Comparison of ENCODE assay signal across 8 cellular contexts in genomic region chr12:121537814-121538698, GRCh38. TPM values are rescaled to one million over a fixed set of nuclear protein-coding genes. Genes with fewer than 3 reads are reported as not detected.
DNase-seq lines count a peak whose midpoint lies in the region; ATAC-seq and TF ChIP-seq lines count a peak whose summit lies in the region.

No MANE protein-coding gene starts in this region.

- no peaks in the 10 kb centered on the region for H3K27me3 ChIP-seq in MG63
- H3K27me3 ChIP-seq in cardiac muscle cell: no peaks in the 10 kb centered on the region

- H3K4me3 ChIP-seq in MG63 (peak overlapping the region; percentile 24), cardiac muscle cell (peak overlapping the region; percentile 23), retinal pigment epithelial cell (ENCODE audit: low read length) (peak overlapping the region; percentile 51)

- DNase-seq in GM03348 (ENCODE audit: low spot score) (peak; percentile 68), MG63 (no peak), activated gamma-delta T cell (lab: John Stamatoyannopoulos, UW) (peak; percentile 50), cardiac muscle cell (ENCODE audit: low read depth in 1 of 2, low spot score in 1 of 2) (peak in 1 of 2 donors; percentile 52), retinal pigment epithelial cell (ENCODE audit: low read depth) (no peak), Ammon's horn (ENCODE audit: low spot score) (no peak), OCI-M2 (lab: John Stamatoyannopoulos, UW; ENCODE audit: unreplicated experiment) (no peak)

- peaks cover 22% of the 10 kb centered on the region for H3K4me1 ChIP-seq in cardiac muscle cell (ENCODE audit: low read depth)

- no peak for TF ChIP-seq CTCF in cardiac muscle cell (IDR thresholded peaks at IDR 0.05; ENCODE audit: low read depth, low read length)
- no peak for TF ChIP-seq CTCF in retinal pigment epithelial cell (conservative IDR thresholded peaks at IDR 0.05; ENCODE audit: low read depth, low read length)

- H3K36me3 ChIP-seq in MG63: no peaks in the 10 kb centered on the region
- peaks cover 4% of the 10 kb centered on the region for H3K36me3 ChIP-seq in cardiac muscle cell

- H3K27ac ChIP-seq in cardiac muscle cell: peak overlapping the region; percentile 94

- peak; percentile 0 for ATAC-seq in GM21717 (IDR thresholded peaks at IDR 0.05; ENCODE audit: unreplicated experiment)

- H3K9me3 ChIP-seq in MG63: no peaks in the 10 kb centered on the region
- H3K9me3 ChIP-seq in cardiac muscle cell (ENCODE audit: low read depth): no peaks in the 10 kb centered on the region

RNA-seq across cellular contexts. Expression of gene KDM2B, which starts 42.8 kb away (rescaled TPM):
- 18.1 and 30.1 TPM in 2 replicates for total RNA-seq in MG63 (2014; rRNA removed; shearing (Covaris generic); ENCODE audit: low replicate concordance)
- 70.5 and 82.1 TPM in 2 replicates for total RNA-seq in cardiac muscle cell
- 30.8 and 35.8 TPM in 2 replicates for polyA plus RNA-seq in cardiac muscle cell

Comparison
In these comparisons a context has a peak if more than half of its experiments do, and no peak if none do; other contexts are left out.
1. DNase-seq: peak in GM03348 (single experiment) and activated gamma-delta T cell (single experiment); none in MG63 (single experiment), retinal pigment epithelial cell (single experiment), Ammon's horn (single experiment) and OCI-M2 (single experiment).
2. Peak in every context shown above with its lines, with median percentiles within 50 percentile points of each other: H3K4me3 ChIP-seq.